In the genomic region with DNA sequence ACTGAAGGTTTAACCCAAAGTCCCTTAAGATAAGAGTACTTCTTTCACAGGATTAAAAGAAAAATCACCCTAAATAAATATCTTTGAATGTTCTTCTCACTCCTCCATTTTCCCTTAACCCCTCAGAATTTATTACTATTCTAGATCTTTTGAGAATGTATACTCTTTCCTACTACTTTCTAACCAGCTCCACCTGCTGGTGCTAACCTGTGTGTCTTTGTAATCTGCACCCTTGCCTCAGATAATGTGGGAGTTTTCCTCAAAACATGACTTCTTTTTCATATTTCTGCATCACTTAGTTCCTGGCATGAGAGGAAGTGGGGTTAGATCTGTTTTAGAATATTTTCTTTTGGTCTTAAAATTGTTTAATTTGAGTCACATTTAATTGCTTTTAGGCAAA, we compare ENCODE assay signal across 2 cellular contexts.
TF ChIP-seq lines count a peak whose summit lies in the region.

No MANE protein-coding gene starts in this region.

TF ChIP-seq in SK-N-SH, 30 proteins besides CTCF, POLR2A, EP300 and RAD21 (continued from another document):
- TF ChIP-seq, protein P1, sequence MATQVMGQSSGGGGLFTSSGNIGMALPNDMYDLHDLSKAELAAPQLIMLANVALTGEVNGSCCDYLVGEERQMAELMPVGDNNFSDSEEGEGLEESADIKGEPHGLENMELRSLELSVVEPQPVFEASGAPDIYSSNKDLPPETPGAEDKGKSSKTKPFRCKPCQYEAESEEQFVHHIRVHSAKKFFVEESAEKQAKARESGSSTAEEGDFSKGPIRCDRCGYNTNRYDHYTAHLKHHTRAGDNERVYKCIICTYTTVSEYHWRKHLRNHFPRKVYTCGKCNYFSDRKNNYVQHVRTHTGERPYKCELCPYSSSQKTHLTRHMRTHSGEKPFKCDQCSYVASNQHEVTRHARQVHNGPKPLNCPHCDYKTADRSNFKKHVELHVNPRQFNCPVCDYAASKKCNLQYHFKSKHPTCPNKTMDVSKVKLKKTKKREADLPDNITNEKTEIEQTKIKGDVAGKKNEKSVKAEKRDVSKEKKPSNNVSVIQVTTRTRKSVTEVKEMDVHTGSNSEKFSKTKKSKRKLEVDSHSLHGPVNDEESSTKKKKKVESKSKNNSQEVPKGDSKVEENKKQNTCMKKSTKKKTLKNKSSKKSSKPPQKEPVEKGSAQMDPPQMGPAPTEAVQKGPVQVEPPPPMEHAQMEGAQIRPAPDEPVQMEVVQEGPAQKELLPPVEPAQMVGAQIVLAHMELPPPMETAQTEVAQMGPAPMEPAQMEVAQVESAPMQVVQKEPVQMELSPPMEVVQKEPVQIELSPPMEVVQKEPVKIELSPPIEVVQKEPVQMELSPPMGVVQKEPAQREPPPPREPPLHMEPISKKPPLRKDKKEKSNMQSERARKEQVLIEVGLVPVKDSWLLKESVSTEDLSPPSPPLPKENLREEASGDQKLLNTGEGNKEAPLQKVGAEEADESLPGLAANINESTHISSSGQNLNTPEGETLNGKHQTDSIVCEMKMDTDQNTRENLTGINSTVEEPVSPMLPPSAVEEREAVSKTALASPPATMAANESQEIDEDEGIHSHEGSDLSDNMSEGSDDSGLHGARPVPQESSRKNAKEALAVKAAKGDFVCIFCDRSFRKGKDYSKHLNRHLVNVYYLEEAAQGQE (IDR thresholded peaks at IDR 0.05; ENCODE audit: low read depth, low read length) = no peak

TF ChIP-seq in SK-N-SH treated with all-trans-retinoic acid at 6 μM for 48 hours, 23 proteins besides CTCF, POLR2A, EP300 and RAD21 (continued from another document):
- TF ChIP-seq, protein P2, sequence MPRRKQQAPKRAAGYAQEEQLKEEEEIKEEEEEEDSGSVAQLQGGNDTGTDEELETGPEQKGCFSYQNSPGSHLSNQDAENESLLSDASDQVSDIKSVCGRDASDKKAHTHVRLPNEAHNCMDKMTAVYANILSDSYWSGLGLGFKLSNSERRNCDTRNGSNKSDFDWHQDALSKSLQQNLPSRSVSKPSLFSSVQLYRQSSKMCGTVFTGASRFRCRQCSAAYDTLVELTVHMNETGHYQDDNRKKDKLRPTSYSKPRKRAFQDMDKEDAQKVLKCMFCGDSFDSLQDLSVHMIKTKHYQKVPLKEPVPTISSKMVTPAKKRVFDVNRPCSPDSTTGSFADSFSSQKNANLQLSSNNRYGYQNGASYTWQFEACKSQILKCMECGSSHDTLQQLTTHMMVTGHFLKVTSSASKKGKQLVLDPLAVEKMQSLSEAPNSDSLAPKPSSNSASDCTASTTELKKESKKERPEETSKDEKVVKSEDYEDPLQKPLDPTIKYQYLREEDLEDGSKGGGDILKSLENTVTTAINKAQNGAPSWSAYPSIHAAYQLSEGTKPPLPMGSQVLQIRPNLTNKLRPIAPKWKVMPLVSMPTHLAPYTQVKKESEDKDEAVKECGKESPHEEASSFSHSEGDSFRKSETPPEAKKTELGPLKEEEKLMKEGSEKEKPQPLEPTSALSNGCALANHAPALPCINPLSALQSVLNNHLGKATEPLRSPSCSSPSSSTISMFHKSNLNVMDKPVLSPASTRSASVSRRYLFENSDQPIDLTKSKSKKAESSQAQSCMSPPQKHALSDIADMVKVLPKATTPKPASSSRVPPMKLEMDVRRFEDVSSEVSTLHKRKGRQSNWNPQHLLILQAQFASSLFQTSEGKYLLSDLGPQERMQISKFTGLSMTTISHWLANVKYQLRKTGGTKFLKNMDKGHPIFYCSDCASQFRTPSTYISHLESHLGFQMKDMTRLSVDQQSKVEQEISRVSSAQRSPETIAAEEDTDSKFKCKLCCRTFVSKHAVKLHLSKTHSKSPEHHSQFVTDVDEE (CRISPR knock-in tag; IDR thresholded peaks at IDR 0.05) = no peak
- no peak for TF ChIP-seq ZNF8 (CRISPR knock-in tag; IDR thresholded peaks at IDR 0.05)
- no peak for TF ChIP-seq ISL1 (CRISPR knock-in tag; IDR thresholded peaks at IDR 0.05)
- TF ChIP-seq, protein P3, sequence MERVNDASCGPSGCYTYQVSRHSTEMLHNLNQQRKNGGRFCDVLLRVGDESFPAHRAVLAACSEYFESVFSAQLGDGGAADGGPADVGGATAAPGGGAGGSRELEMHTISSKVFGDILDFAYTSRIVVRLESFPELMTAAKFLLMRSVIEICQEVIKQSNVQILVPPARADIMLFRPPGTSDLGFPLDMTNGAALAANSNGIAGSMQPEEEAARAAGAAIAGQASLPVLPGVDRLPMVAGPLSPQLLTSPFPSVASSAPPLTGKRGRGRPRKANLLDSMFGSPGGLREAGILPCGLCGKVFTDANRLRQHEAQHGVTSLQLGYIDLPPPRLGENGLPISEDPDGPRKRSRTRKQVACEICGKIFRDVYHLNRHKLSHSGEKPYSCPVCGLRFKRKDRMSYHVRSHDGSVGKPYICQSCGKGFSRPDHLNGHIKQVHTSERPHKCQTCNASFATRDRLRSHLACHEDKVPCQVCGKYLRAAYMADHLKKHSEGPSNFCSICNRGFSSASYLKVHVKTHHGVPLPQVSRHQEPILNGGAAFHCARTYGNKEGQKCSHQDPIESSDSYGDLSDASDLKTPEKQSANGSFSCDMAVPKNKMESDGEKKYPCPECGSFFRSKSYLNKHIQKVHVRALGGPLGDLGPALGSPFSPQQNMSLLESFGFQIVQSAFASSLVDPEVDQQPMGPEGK (CRISPR knock-in tag; IDR thresholded peaks at IDR 0.05; ENCODE audit: borderline replicate concordance) = no peak
- TF ChIP-seq ZFP3 (CRISPR knock-in tag; IDR thresholded peaks at IDR 0.05) = no peak
- no peak for TF ChIP-seq TOX (CRISPR knock-in tag; IDR thresholded peaks at IDR 0.05; ENCODE audit: borderline replicate concordance)
- TF ChIP-seq PPARA (CRISPR knock-in tag; IDR thresholded peaks at IDR 0.05; ENCODE audit: borderline replicate concordance) = no peak
- no peak for TF ChIP-seq ZC3H10 (CRISPR knock-in tag; IDR thresholded peaks at IDR 0.05)
- no peak for TF ChIP-seq ZFP30 (CRISPR knock-in tag; IDR thresholded peaks at IDR 0.05)
- TF ChIP-seq TCF4 (CRISPR knock-in tag; IDR thresholded peaks at IDR 0.05; ENCODE audit: borderline replicate concordance) = no peak
- no peak for TF ChIP-seq SNAI2 (CRISPR knock-in tag; IDR thresholded peaks at IDR 0.05)
